Comparison of ENCODE assay signal across 1 cellular context in the genomic region with DNA sequence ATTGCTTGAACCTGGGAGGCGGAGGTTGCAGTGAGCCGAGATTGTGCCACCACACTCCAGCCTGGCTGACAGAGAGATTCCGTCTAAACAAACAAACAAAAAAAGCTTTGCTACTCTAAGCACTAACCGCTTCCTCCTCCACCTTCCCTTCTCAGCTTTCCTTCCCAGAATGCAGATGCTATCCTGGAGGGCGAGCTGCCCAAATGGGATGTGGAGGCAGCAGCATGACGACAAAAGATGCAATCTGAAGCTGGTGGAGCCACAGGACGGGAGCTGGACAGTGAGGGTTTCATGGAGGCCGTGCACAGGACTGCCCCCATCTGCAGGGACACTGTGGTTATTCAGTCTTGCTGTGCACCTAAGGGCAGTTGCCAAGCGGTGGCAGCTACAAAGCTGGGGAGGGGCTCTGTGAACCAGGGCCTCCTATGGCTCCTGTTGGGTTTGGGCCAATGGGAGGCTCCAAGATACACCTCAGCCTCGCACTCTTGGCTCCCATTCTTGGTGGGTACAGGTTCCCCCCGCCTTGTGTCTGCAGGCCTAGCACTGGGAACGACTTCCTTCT.
TF ChIP-seq lines count a peak whose summit lies in the region.

No MANE protein-coding gene starts in this region.

TF ChIP-seq in GM23338, 12 proteins besides CTCF, POLR2A, EP300 and RAD21 (continued from another document):
- TF ChIP-seq, protein P1, sequence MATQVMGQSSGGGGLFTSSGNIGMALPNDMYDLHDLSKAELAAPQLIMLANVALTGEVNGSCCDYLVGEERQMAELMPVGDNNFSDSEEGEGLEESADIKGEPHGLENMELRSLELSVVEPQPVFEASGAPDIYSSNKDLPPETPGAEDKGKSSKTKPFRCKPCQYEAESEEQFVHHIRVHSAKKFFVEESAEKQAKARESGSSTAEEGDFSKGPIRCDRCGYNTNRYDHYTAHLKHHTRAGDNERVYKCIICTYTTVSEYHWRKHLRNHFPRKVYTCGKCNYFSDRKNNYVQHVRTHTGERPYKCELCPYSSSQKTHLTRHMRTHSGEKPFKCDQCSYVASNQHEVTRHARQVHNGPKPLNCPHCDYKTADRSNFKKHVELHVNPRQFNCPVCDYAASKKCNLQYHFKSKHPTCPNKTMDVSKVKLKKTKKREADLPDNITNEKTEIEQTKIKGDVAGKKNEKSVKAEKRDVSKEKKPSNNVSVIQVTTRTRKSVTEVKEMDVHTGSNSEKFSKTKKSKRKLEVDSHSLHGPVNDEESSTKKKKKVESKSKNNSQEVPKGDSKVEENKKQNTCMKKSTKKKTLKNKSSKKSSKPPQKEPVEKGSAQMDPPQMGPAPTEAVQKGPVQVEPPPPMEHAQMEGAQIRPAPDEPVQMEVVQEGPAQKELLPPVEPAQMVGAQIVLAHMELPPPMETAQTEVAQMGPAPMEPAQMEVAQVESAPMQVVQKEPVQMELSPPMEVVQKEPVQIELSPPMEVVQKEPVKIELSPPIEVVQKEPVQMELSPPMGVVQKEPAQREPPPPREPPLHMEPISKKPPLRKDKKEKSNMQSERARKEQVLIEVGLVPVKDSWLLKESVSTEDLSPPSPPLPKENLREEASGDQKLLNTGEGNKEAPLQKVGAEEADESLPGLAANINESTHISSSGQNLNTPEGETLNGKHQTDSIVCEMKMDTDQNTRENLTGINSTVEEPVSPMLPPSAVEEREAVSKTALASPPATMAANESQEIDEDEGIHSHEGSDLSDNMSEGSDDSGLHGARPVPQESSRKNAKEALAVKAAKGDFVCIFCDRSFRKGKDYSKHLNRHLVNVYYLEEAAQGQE (IDR thresholded peaks at IDR 0.05; ENCODE audit: unreplicated experiment): no peak
